Comparison of ENCODE assay signal across 1 cellular context in genomic region chr19:50673118-50673517, GRCh38.
TF ChIP-seq lines count a peak whose summit lies in the region.

No MANE protein-coding gene starts in this region.

TF ChIP-seq in GM23338, 12 proteins besides CTCF, POLR2A, EP300 and RAD21 (continued from another document):
- TF ChIP-seq EZH2 (IDR thresholded peaks at IDR 0.05; ENCODE audit: low read depth, unreplicated experiment) (no peak), STAT1 (IDR thresholded peaks at IDR 0.05; ENCODE audit: unreplicated experiment) (no peak), EZH2phosphoT487 (IDR thresholded peaks at IDR 0.05; ENCODE audit: unreplicated experiment) (no peak), JUNB (IDR thresholded peaks at IDR 0.05; ENCODE audit: unreplicated experiment) (no peak), ETS1 (IDR thresholded peaks at IDR 0.05) (no peak), ZNF462 (CRISPR knock-in tag; IDR thresholded peaks at IDR 0.05) (no peak), ZNF331 (CRISPR knock-in tag; IDR thresholded peaks at IDR 0.05; ENCODE audit: low read depth) (no peak), POLR2AphosphoS5 (IDR thresholded peaks at IDR 0.05; ENCODE audit: low read depth) (no peak), ZNF114 (CRISPR knock-in tag; IDR thresholded peaks at IDR 0.05) (no peak)
